10 cellular contexts compared by ENCODE assay signal in the genomic region with DNA sequence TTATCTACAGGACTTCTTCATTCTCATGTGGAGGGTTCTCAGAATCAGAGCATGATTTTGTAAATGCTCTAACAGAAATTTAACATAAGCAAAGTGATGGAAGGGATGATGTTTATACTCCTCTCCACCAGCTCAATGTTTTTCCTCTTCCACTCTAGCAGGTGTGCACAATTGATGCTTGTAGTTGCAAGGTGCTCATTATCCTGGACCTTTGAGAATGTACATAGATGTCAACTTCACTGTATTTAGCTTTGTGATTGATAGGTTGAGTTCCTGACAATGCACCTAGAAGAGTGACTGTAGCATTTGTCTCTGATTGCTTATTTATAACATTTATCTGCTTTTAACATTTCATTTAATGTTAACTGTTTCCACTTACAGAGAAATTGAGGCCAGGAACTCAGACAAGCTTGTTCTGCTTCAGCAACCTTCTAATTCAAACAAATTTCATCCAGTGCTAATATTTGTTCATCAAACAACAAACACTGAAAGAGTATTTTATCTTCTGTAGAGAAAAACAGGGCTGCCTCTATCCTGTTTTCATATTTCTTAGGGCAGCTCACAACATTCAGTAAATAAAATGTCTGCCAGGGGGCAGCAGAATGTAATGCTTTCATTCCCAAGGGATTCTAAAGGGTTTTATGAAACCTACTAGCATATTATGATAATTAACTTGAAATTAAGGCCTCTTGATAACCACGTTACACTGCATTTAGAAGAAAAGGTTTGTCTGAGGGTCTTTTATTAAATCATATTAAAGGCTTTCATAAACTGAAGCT.
A peak's percentile ranks its signal among the peaks of the same experiment; 100 is the strongest.
DNase-seq lines count a peak whose midpoint lies in the region; ATAC-seq and TF ChIP-seq lines count a peak whose summit lies in the region.
"Had no signal": no experiment of that assay in that cellular context is flagged by ENCODE, and none has a peak within 500 bp of the region (broad histone marks: within the 10 kb centered on the region; RNA-seq: fewer than 3 reads in every experiment).

No MANE protein-coding gene starts in this region.

- H3K27me3 ChIP-seq in fibroblast of lung (ENCODE audit: control insufficient read depth, insufficient read depth, low read length) (no peaks in the 10 kb centered on the region), testis (no peaks in the 10 kb centered on the region)
- H3K27me3 ChIP-seq: stomach had no signal

- H3K27ac ChIP-seq in fibroblast of lung (ENCODE audit: insufficient read depth, low read length) (no peak overlapping the region), testis (no peak overlapping the region)
- H3K27ac ChIP-seq: stomach had no signal

- H3K36me3 ChIP-seq in fibroblast of lung (ENCODE audit: control insufficient read depth, insufficient read depth, low read length) (no peaks in the 10 kb centered on the region), testis (ENCODE audit: low read depth, missing control alignments) (no peaks in the 10 kb centered on the region)
- H3K36me3 ChIP-seq: stomach had no signal

- no peak overlapping the region for H3K4me3 ChIP-seq in fibroblast of lung (replicated peaks in 1 of 4; ENCODE audit: control extremely low read depth in 1 of 4, insufficient read depth in 1 of 4, low read depth in 3 of 4, low read length in 4 of 4)
- no peak overlapping the region for H3K4me3 ChIP-seq in testis
- H3K4me3 ChIP-seq: stomach had no signal

- no peak overlapping the region for H3K9ac ChIP-seq in fibroblast of lung (ENCODE audit: insufficient read depth, low read length)

- ATAC-seq in GM21619 (IDR thresholded peaks at IDR 0.05; ENCODE audit: unreplicated experiment) = no peak
- ATAC-seq in HG02852 (IDR thresholded peaks at IDR 0.05; ENCODE audit: unreplicated experiment) = no peak

- no peaks in the 10 kb centered on the region for H3K9me3 ChIP-seq in fibroblast of lung (ENCODE audit: control insufficient read depth, insufficient read depth, low read depth, low read length)
- H3K9me3 ChIP-seq in testis = no peaks in the 10 kb centered on the region
- H3K9me3 ChIP-seq: stomach had no signal

- H3K79me2 ChIP-seq in fibroblast of lung (ENCODE audit: control insufficient read depth, insufficient read depth, low read length) = no peaks in the 10 kb centered on the region

- H2AFZ ChIP-seq in fibroblast of lung (ENCODE audit: low read length) = no peak overlapping the region

- DNase-seq in DMS79 treated with DMSO at 0.1 percent for 48 hours (lab: John Stamatoyannopoulos, UW) (peak; percentile 6), DMS79 (lab: John Stamatoyannopoulos, UW) (no peak), NCI-H69 (lab: John Stamatoyannopoulos, UW) (peak; percentile 98), fibroblast of lung (ENCODE audit: low read depth in 2 of 2) (peak; percentile 4 to 28), testis (peak; percentile 43), AG08396 (ENCODE audit: low spot score) (no peak)
- DNase-seq: RPMI8226, stomach had no signal

- TF ChIP-seq POLR2A in testis (IDR thresholded peaks at IDR 0.05) = no peak

- no peaks in the 10 kb centered on the region for H3K4me1 ChIP-seq in fibroblast of lung (ENCODE audit: control insufficient read depth, extremely low read depth, insufficient read depth, low read length)
- H3K4me1 ChIP-seq in testis = no peaks in the 10 kb centered on the region
- H3K4me1 ChIP-seq: stomach had no signal

- intact Hi-C loops in testis (cut with DNase I; ENCODE audit: low total_unique reads) = no loop called here

- TF ChIP-seq CTCF in fibroblast of lung (conservative IDR thresholded peaks at IDR 0.05 in 1 of 2, IDR thresholded peaks at IDR 0.05 in 1 of 2; ENCODE audit: low read depth in 1 of 2, low read length in 2 of 2) (peak in 1 of 2 donors; percentile 29), testis (IDR thresholded peaks at IDR 0.05) (peak in 1 of 3 experiments; percentile 24)

- no peak overlapping the region for H3K4me2 ChIP-seq in fibroblast of lung (ENCODE audit: extremely low read depth, insufficient read depth, low read length)

- 37 to 43% methylated on average over 1 of the region's 1 CpG for WGBS in testis, 2 donors

- no peaks in the 10 kb centered on the region for H4K20me1 ChIP-seq in fibroblast of lung (ENCODE audit: control insufficient read depth, extremely low read depth, insufficient read depth, low read length)

Comparison
In these comparisons a context has a peak if more than half of its experiments do, and no peak if none do; other contexts are left out.
1. DNase-seq: peak in DMS79 treated with DMSO at 0.1 percent for 48 hours (single experiment), NCI-H69 (single experiment), fibroblast of lung (2 of 2) and testis (single experiment); none in DMS79 (single experiment) and AG08396 (single experiment).